In the genomic region with DNA sequence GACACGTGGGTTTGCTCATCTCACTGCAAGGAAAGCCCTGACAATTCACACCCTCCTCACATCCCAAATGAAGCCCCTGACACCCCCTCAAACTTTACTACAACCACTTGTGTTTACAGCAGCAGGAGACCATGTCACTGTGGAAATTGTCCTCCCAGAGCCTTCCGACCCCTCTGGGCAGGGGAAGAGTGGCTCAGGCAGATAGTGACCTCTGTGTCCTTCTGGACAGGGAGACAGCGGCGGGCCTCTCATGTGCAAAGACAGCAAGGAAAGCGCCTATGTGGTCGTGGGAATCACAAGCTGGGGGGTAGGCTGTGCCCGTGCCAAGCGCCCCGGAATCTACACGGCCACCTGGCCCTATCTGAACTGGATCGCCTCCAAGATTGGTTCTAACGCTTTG, we compare ENCODE assay signal across 6 cellular contexts. TPM values are rescaled to one million over a fixed set of nuclear protein-coding genes. Genes with fewer than 3 reads are reported as not detected.
"Had no signal": no experiment of that assay in that cellular context is flagged by ENCODE, and none has a peak within 500 bp of the region (broad histone marks: within the 10 kb centered on the region; RNA-seq: fewer than 3 reads in every experiment).

No MANE protein-coding gene starts in this region.

RNA-seq across cellular contexts. Expression of a gene that starts 6.4 kb away (rescaled TPM):
- total RNA-seq: suprapubic skin, temporal lobe, thoracic aorta, transverse colon, urinary bladder, vagina had no signal
